22 cellular contexts compared by ENCODE assay signal in the genomic region with DNA sequence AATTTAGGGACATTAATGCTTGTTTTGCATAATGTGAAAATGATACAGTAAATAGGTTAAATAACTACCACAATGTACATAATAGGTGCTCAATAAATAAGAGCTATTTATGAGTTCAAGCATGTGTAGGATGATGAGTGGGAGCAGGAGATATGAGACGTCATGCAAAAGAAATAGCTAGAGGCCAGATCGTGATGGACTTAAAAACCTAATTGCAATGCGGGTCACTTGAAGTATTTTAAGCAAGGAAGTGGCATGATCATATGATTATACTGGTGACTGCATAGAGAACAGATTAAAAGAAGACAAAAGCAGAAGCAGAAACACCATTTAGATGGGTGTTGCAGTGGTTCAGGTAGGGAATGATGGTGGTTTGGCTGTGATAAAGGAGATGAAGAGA.
DNase-seq lines count a peak whose midpoint lies in the region; ATAC-seq lines count a peak whose summit lies in the region.
"Had no signal": no experiment of that assay in that cellular context is flagged by ENCODE, and none has a peak within 500 bp of the region (broad histone marks: within the 10 kb centered on the region; RNA-seq: fewer than 3 reads in every experiment).

No MANE protein-coding gene starts in this region.

- in situ Hi-C loops in SK-MEL-5 (cut with HindIII; ENCODE audit: low pct_unique_long_range_greater_than_20kb, low sequenced_read_pairs): no loop called here

- DNase-seq in Karpas-422 (peak; percentile 10), SK-MEL-5 (ENCODE audit: low read depth, low spot score) (peak; percentile 5), foreskin melanocyte (peak; percentile 52), epidermal melanocyte (ENCODE audit: insufficient read length, low spot score) (no peak)
- DNase-seq: 8988T; ACHN; BE2C; C1 segment of cervical spinal cord; CD4-positive, alpha-beta memory T cell; CD4-positive, CD25-positive, alpha-beta regulatory T cell; CD8-positive, alpha-beta memory T cell; COR-L47; DMS 273 treated with DMSO at 0.1 percent for 48 hours; DMS153; DMS53; DMS79; DND-41; EL; GDM1 had no signal

- ATAC-seq in GM19467 (IDR thresholded peaks at IDR 0.05; ENCODE audit: unreplicated experiment): no peak
- ATAC-seq: GM12878 had no signal

- H3K27ac ChIP-seq in Karpas-422 (ENCODE audit: low read length): no peak overlapping the region
- H3K27ac ChIP-seq: BLaER1 had no signal

- no peak overlapping the region for H3K4me2 ChIP-seq in Karpas-422 (ENCODE audit: low read depth, low read length, poor library complexity, severe bottlenecking)
- H3K4me2 ChIP-seq: BLaER1 had no signal

- no peaks in the 10 kb centered on the region for H3K9me2 ChIP-seq in Karpas-422 (replicated peaks; ENCODE audit: insufficient read depth, low read length)

- H4K20me1 ChIP-seq in Karpas-422 (ENCODE audit: insufficient read depth, low read depth, low read length): no peaks in the 10 kb centered on the region
- H4K20me1 ChIP-seq: BLaER1 had no signal

- H3K27me3 ChIP-seq in Karpas-422 (ENCODE audit: low read length): no peaks in the 10 kb centered on the region
- H3K27me3 ChIP-seq: BE2C, BLaER1 had no signal

- H3K4me3 ChIP-seq in Karpas-422 (ENCODE audit: low read length): no peak overlapping the region
- H3K4me3 ChIP-seq: BLaER1, GM12878 had no signal

- no peaks in the 10 kb centered on the region for H3K9me3 ChIP-seq in Karpas-422 (ENCODE audit: low read length)
- H3K9me3 ChIP-seq: BE2C, BLaER1 had no signal

- H2AFZ ChIP-seq in Karpas-422 (ENCODE audit: low read length): no peak overlapping the region

- no peak overlapping the region for H3K9ac ChIP-seq in Karpas-422 (ENCODE audit: low read length)
- H3K9ac ChIP-seq: BLaER1 had no signal

- H3K36me3 ChIP-seq in Karpas-422 (ENCODE audit: insufficient read depth, low read length): no peaks in the 10 kb centered on the region
- H3K36me3 ChIP-seq: BE2C, BLaER1 had no signal

- no peaks in the 10 kb centered on the region for H3K79me2 ChIP-seq in Karpas-422 (ENCODE audit: low read length)

- no peaks in the 10 kb centered on the region for H3K4me1 ChIP-seq in Karpas-422 (ENCODE audit: low read length)
- H3K4me1 ChIP-seq: BE2C, BLaER1 had no signal
